In genomic region chr9:32525506-32525905, GRCh38 we compare ENCODE assay signal across 8 cellular contexts. TPM values are rescaled to one million over a fixed set of nuclear protein-coding genes. Genes with fewer than 3 reads are reported as not detected.
DNase-seq lines count a peak whose midpoint lies in the region; ATAC-seq and TF ChIP-seq lines count a peak whose summit lies in the region.

No MANE protein-coding gene starts in this region.

- H3K4me1 Mint-ChIP-seq in effector memory CD8-positive, alpha-beta T cell (ENCODE audit: low read depth in 2 of 2): peaks cover 30 to 48% of the 10 kb centered on the region in 2 donors

- peaks cover 22% of the 10 kb centered on the region for H3K36me3 Mint-ChIP-seq in effector memory CD8-positive, alpha-beta T cell (ENCODE audit: insufficient read depth)

- no peaks in the 10 kb centered on the region for H3K9me2 ChIP-seq in PC-3 (replicated peaks; ENCODE audit: low read length)

- no peaks in the 10 kb centered on the region for H3K9me3 ChIP-seq in HEK293 (ENCODE audit: control insufficient read depth, insufficient read depth, low read depth, low read length)
- H3K9me3 ChIP-seq in PC-3 (ENCODE audit: low read length): no peaks in the 10 kb centered on the region
- H3K9me3 ChIP-seq in mucosa of rectum (ENCODE audit: control insufficient read depth in 2 of 2, low read length in 2 of 2): no peaks in the 10 kb centered on the region

- TSS peak; percentile 69 for BruUV-seq in PC-3 (replicated peaks; lab: Mats Ljungman, UMichigan)

- no peaks in the 10 kb centered on the region for H3K27me3 ChIP-seq in PC-3 (ENCODE audit: low read length)
- no peaks in the 10 kb centered on the region for H3K27me3 ChIP-seq in mucosa of rectum (ENCODE audit: control insufficient read depth in 2 of 2, insufficient read depth in 2 of 2, low read length in 2 of 2)

- peak overlapping the region; percentile 89 to 94 for H3K4me3 Mint-ChIP-seq in effector memory CD8-positive, alpha-beta T cell

- DNase-seq in EH (ENCODE audit: low read depth) (peak; percentile 30), PC-3 (no peak), NAMALWA (ENCODE audit: low spot score) (no peak)
- no peak for DNase-seq in effector memory CD8-positive, alpha-beta T cell

- intact Hi-C loops in PC-3 (cut with micrococcal nuclease): no loop called here

- CTCF ChIA-PET in HEK293 (lab: Yijun Ruan, JAX): interaction anchor here (0.5 to 9.6 kb wide), 29 partner anchors 8 to 947 kb away, joined by 3 to 130 read pairs (median 5); partner anchors contain the start of genes ACO1, NDUFB6, SMIM27 and TOPORS
- CTCF ChIA-PET in PC-3 (lab: Charles Lee): interaction anchor here (0.5 to 2.1 kb wide), 6 partner anchors 15 to 147 kb away, joined by 3 to 16 read pairs (median 4); no protein-coding TSS in a partner anchor

- POLR2A ChIA-PET in HEK293 (lab: Yijun Ruan, JAX) (interaction anchor here (0.6 to 2.8 kb wide), 12 partner anchors 8 to 499 kb away, joined by 3 to 36 read pairs (median 5); partner anchors contain the start of genes ACO1, DNAJA1 and SMIM27), PC-3 (lab: Charles Lee; ENCODE audit: unreplicated experiment) (interaction anchor here (1.2 kb wide), 1 partner anchor 147 kb away, joined by 12 read pairs; no protein-coding TSS in a partner anchor)

- H3K36me3 ChIP-seq in HEK293 (ENCODE audit: control insufficient read depth in 2 of 2, insufficient read depth in 1 of 2, low read length in 2 of 2) (no peaks in the 10 kb centered on the region; a peak in 1 of 3 replicates), PC-3 (ENCODE audit: low read depth, low read length) (peaks cover 1% of the 10 kb centered on the region; the same call in 1 of the 2 replicates), mucosa of rectum (ENCODE audit: control insufficient read depth in 2 of 2, insufficient read depth in 2 of 2, low read length in 2 of 2) (no peaks in the 10 kb centered on the region)

- peak; percentile 28 for ATAC-seq in PC-3
- no peak for ATAC-seq in effector memory CD8-positive, alpha-beta T cell (replicated peaks)
- ATAC-seq in HG02571 (IDR thresholded peaks at IDR 0.05; ENCODE audit: unreplicated experiment): no peak
- no peak for ATAC-seq in GM19023 (IDR thresholded peaks at IDR 0.05; ENCODE audit: unreplicated experiment)

- H3K4me3 ChIP-seq in HEK293 (ENCODE audit: low read depth, low read length) (peak overlapping the region; percentile 53), PC-3 (ENCODE audit: low read length) (peak overlapping the region; percentile 92), mucosa of rectum (ENCODE audit: low read length in 2 of 2) (peak overlapping the region; percentile 79 to 98)

- no peaks in the 10 kb centered on the region for H3K9me3 Mint-ChIP-seq in effector memory CD8-positive, alpha-beta T cell

- H3F3A ChIP-seq in PC-3 (ENCODE audit: low read length, unreplicated experiment): no peaks in the 10 kb centered on the region

- H3K79me2 ChIP-seq in PC-3 (ENCODE audit: low read length): peaks cover 28% of the 10 kb centered on the region

- H4K20me1 ChIP-seq in PC-3 (ENCODE audit: low read length): no peaks in the 10 kb centered on the region

- H3K4me1 ChIP-seq in HEK293 (ENCODE audit: control insufficient read depth, insufficient read depth, low read length): peaks cover 4% of the 10 kb centered on the region; the same call in 1 of the 2 replicates
- H3K4me1 ChIP-seq in PC-3 (ENCODE audit: insufficient read depth, low read length): peaks cover 7% of the 10 kb centered on the region; the same call in 1 of the 2 replicates
- peaks cover 7 to 10% of the 10 kb centered on the region in 2 donors for H3K4me1 ChIP-seq in mucosa of rectum (ENCODE audit: control insufficient read depth in 2 of 2, insufficient read depth in 2 of 2, low read length in 2 of 2)

- H3K9ac ChIP-seq in PC-3 (ENCODE audit: low read length): peak overlapping the region; percentile 79
- H3K9ac ChIP-seq in mucosa of rectum (ENCODE audit: low read depth in 1 of 2, low read length in 2 of 2): peak overlapping the region; percentile 52 to 54

- peak overlapping the region; percentile 98 for H3K4me2 ChIP-seq in PC-3 (ENCODE audit: low read length)

- peak overlapping the region; percentile 93 to 94 for H3K27ac Mint-ChIP-seq in effector memory CD8-positive, alpha-beta T cell

- TF ChIP-seq CTCF in HEK293 (tag by site-specific recombination; IDR thresholded peaks at IDR 0.05) (no peak), PC-3 (conservative IDR thresholded peaks at IDR 0.05; ENCODE audit: low read depth, low read length) (no peak)

- H2AFZ ChIP-seq in PC-3 (ENCODE audit: low read length): peak overlapping the region; percentile 94

- H3K27ac ChIP-seq in HEK293 (ENCODE audit: extremely low read depth, low read depth, low read length) (peak overlapping the region; percentile 69), PC-3 (ENCODE audit: low read length) (peak overlapping the region; percentile 78), mucosa of rectum (ENCODE audit: low read depth in 2 of 2, low read length in 2 of 2) (peak overlapping the region; percentile 83 to 87)

- no peaks in the 10 kb centered on the region for H3K27me3 Mint-ChIP-seq in effector memory CD8-positive, alpha-beta T cell

TF ChIP-seq in HEK293, 187 proteins besides CTCF, POLR2A, EP300 and RAD21:
- TF ChIP-seq ZNF571 (tag by site-specific recombination; IDR thresholded peaks at IDR 0.05) (no peak), ZNF830 (tag by site-specific recombination; IDR thresholded peaks at IDR 0.05; ENCODE audit: low read depth) (no peak), ZNF24 (tag by site-specific recombination; IDR thresholded peaks at IDR 0.05) (no peak), ZNF776 (tag by site-specific recombination; IDR thresholded peaks at IDR 0.05; ENCODE audit: borderline replicate concordance) (no peak), ZSCAN23 (tag by site-specific recombination; IDR thresholded peaks at IDR 0.05) (no peak), ZNF658 (tag by site-specific recombination; IDR thresholded peaks at IDR 0.05) (no peak), ZNF791 (tag by site-specific recombination; IDR thresholded peaks at IDR 0.05) (no peak), ZNF670 (tag by site-specific recombination; IDR thresholded peaks at IDR 0.05; ENCODE audit: low read depth) (no peak), TCF7L2 (IDR thresholded peaks at IDR 0.05; ENCODE audit: borderline replicate concordance, low read depth, low read length) (no peak), ZNF112 (tag by site-specific recombination; IDR thresholded peaks at IDR 0.05) (no peak), OVOL3 (tag by site-specific recombination; IDR thresholded peaks at IDR 0.05) (no peak), ZNF302 (tag by site-specific recombination; IDR thresholded peaks at IDR 0.05; ENCODE audit: low read depth) (no peak), ZNF223 (tag by site-specific recombination; IDR thresholded peaks at IDR 0.05) (no peak), KLF10 (tag by site-specific recombination; IDR thresholded peaks at IDR 0.05) (no peak), WT1 (tag by site-specific recombination; IDR thresholded peaks at IDR 0.05) (no peak), KLF8 (tag by site-specific recombination; IDR thresholded peaks at IDR 0.05) (no peak), ZNF558 (tag by site-specific recombination; IDR thresholded peaks at IDR 0.05) (no peak), ZNF266 (tag by site-specific recombination; IDR thresholded peaks at IDR 0.05; ENCODE audit: low read depth) (no peak)

RNA-seq across cellular contexts. Expression of gene RIGI, which starts 0.5 kb away (rescaled TPM):
- total RNA-seq in PC-3 (2014; rRNA removed): 2.6 and 5.4 TPM in 2 replicates

RNA-seq across cellular contexts. Expression of gene SMIM27, which starts 26.6 kb away (rescaled TPM):
- 0.98 and 3.0 TPM in 2 replicates for total RNA-seq in PC-3 (2014; rRNA removed)

RNA-seq across cellular contexts. Expression of gene TOPORS, which starts 26.9 kb away (rescaled TPM):
- 11.2 and 11.4 TPM in 2 replicates for total RNA-seq in PC-3 (2014; rRNA removed)

RNA-seq across cellular contexts. Expression of gene NDUFB6, which starts 47.5 kb away (rescaled TPM):
- 83.9 and 86.4 TPM in 2 replicates for total RNA-seq in PC-3 (2014; rRNA removed)
